8 cellular contexts compared by ENCODE assay signal in the genomic region with DNA sequence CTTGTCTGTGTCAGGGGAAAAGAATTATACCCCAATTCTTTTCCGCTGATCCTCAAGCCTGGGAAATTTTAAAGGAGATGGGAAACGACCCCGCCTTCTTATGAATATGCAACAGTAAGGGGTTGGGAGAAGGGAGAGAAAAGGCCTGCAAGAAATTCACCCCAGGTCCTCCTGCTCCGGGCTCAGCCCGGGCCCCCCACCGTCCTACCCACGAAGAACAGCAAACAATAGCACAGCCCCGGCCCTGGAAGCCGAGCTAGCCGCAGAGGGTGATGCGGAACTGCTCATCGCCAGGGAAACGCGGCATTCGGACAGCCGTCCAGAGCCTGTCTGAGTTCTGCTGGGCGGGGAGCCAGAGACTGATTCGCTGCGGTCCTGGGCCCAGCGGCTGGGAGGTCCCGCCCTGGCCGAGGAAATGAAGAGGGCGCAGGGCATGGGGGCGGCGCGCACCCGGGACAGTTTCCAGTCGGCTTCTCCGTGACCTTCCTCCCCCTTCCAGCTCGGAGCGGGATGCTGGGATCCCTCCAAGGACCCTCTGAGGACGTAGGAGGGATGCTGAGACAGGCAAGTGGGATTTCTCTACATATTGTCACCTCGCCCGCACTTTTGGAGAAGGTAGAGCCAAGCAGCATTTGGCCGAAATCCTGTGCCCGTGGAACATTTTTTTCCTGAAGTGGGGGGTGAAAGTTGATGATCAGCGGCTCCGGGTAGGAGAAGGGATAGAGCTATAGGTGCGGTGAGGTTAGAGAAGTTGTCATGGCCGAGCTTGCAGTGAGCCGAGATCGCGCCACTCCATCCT.
A peak's percentile ranks its signal among the peaks of the same experiment; 100 is the strongest.
DNase-seq lines count a peak whose midpoint lies in the region; ATAC-seq, FAIRE-seq and TF ChIP-seq lines count a peak whose summit lies in the region.

No MANE protein-coding gene starts in this region.

- ATAC-seq in GM18907 (IDR thresholded peaks at IDR 0.05; ENCODE audit: unreplicated experiment), result peak; percentile 69
- peak; percentile 58 for ATAC-seq in HG03139 (IDR thresholded peaks at IDR 0.05; ENCODE audit: unreplicated experiment)
- peak; percentile 95 for ATAC-seq in GM12878
- ATAC-seq in right cardiac atrium, result peak; percentile 96 to 98

- no peak for TF ChIP-seq CTCF in GM12878 (IDR thresholded peaks at IDR 0.05 in 2 of 3, conservative IDR thresholded peaks at IDR 0.05 in 1 of 3; ENCODE audit: control insufficient read depth in 2 of 3, extremely low read depth in 1 of 3, insufficient read depth in 1 of 3, low read depth in 3 of 3, low read length in 3 of 3)

- DNase-seq in RPMI7951 (ENCODE audit: low read depth), result peak; percentile 80
- DNase-seq in GM12878 (ENCODE audit: low read depth, low spot score), result no peak
- peak; percentile 91 to 95 (median 93) for DNase-seq in right cardiac atrium
- peak; percentile 67 to 95 (median 78) for DNase-seq in posterior cingulate gyrus
- DNase-seq in NCI-H2029 (lab: John Stamatoyannopoulos, UW), result no peak

- H3K4me2 ChIP-seq in BLaER1 (peak overlapping the region; percentile 99), GM12878 (ENCODE audit: control insufficient read depth, insufficient read depth) (peak overlapping the region; percentile 95)

- SMC1A ChIA-PET in GM12878 (lab: Charles Lee; ENCODE audit: uncharacterized antibody, unreplicated experiment), result interaction anchor here (1.6 kb wide), 2 partner anchors 13 to 20 kb away, joined by 3 to 5 read pairs; no protein-coding TSS in a partner anchor

- 5% methylated on average over 42 of the region's 43 CpGs for WGBS in GM12878 (ENCODE audit: insufficient coverage, insufficient replicate concordance, low lambda C conversion rate, missing lambda C conversion rate)
- WGBS in right cardiac atrium, result under 1% methylated on average over 43 of the region's 43 CpGs

- in situ Hi-C loops in GM12878 (cut with MboI), result no loop called here

- H3K27me3 ChIP-seq in BLaER1 (peaks cover 15% of the 10 kb centered on the region), GM12878 (replicated peaks in 1 of 2; ENCODE audit: control insufficient read depth in 2 of 2, insufficient read depth in 2 of 2, low read length in 1 of 2) (no peaks in the 10 kb centered on the region), right cardiac atrium (ENCODE audit: control insufficient read depth, insufficient read depth) (no peaks in the 10 kb centered on the region)

- H3K4me1 ChIP-seq in BLaER1, result peaks cover 15% of the 10 kb centered on the region
- peaks cover 4% of the 10 kb centered on the region for H3K4me1 ChIP-seq in GM12878 (ENCODE audit: control insufficient read depth, insufficient read depth, low read length)
- no peaks in the 10 kb centered on the region for H3K4me1 ChIP-seq in right cardiac atrium (ENCODE audit: control insufficient read depth, insufficient read depth, low read length)

- 0 out of 2 replicates have a peak overlapping the region, but pooled peaks have one; percentile 48 for H3K9ac ChIP-seq in BLaER1
- H3K9ac ChIP-seq in GM12878 (ENCODE audit: control insufficient read depth, insufficient read depth, low read length), result peak overlapping the region; percentile 21; the same call in 1 of the 2 replicates

- peak overlapping the region; percentile 22 for H2AFZ ChIP-seq in GM12878 (ENCODE audit: control insufficient read depth, low read depth, low read length)

- H3K4me3 ChIP-seq in BLaER1, result peak overlapping the region; percentile 65
- peak overlapping the region; percentile 64 for H3K4me3 ChIP-seq in GM12878
- peak overlapping the region; percentile 66 for H3K4me3 ChIP-seq in right cardiac atrium (ENCODE audit: low read length)

- no peaks in the 10 kb centered on the region for H3K79me2 ChIP-seq in GM12878 (ENCODE audit: control insufficient read depth, insufficient read depth, low read length)

- BruUV-seq in GM12878 (replicated peaks; lab: Mats Ljungman, UMichigan), result TSS peak; percentile 68

- no peak for TF ChIP-seq POLR2A in GM12878 (IDR thresholded peaks at IDR 0.05; ENCODE audit: low read depth, low read length)

- TF ChIP-seq EP300 in GM12878 (IDR thresholded peaks at IDR 0.05; ENCODE audit: borderline replicate concordance in 1 of 2, control insufficient read depth in 1 of 2, low read depth in 2 of 2, low read length in 2 of 2), result no peak

- H3K9me3 ChIP-seq in BLaER1 (no peaks in the 10 kb centered on the region), GM12878 (replicated peaks; ENCODE audit: control insufficient read depth, insufficient read depth, low read length) (no peaks in the 10 kb centered on the region), right cardiac atrium (ENCODE audit: control insufficient read depth, low read length) (no peaks in the 10 kb centered on the region)

- FAIRE-seq in GM12878 (lab: Jason Lieb, UNC), result no peak

- no peak overlapping the region for H3K27ac ChIP-seq in BLaER1
- no peak overlapping the region for H3K27ac ChIP-seq in GM12878 (ENCODE audit: control insufficient read depth, insufficient read depth)
- H3K27ac ChIP-seq in right cardiac atrium (ENCODE audit: low read length), result peak overlapping the region; percentile 74

- RAD21 ChIA-PET in GM12878 (lab: Charles Lee; ENCODE audit: unreplicated experiment), result interaction anchor here (0.7 to 3.0 kb wide), 4 partner anchors 13 to 99 kb away, joined by 3 to 7 read pairs (median 4); no protein-coding TSS in a partner anchor

- no peaks in the 10 kb centered on the region for H4K20me1 ChIP-seq in BLaER1
- H4K20me1 ChIP-seq in GM12878 (ENCODE audit: control insufficient read depth, insufficient read depth), result no peaks in the 10 kb centered on the region

- POLR2A ChIA-PET in GM12878 (lab: Charles Lee), result interaction anchor here (1.0 kb wide), 1 partner anchor 15 kb away, joined by 3 read pairs; no protein-coding TSS in a partner anchor

- TF ChIP-seq RAD21 in GM12878 (IDR thresholded peaks at IDR 0.05; ENCODE audit: insufficient read depth, low read depth, low read length), result no peak

- CTCF ChIA-PET in GM12878 (lab: Yijun Ruan, JAX), result interaction anchor here (1.0 to 1.1 kb wide), 3 partner anchors 18 to 59 kb away, joined by 3 read pairs; no protein-coding TSS in a partner anchor

- H3K36me3 ChIP-seq in BLaER1, result no peaks in the 10 kb centered on the region
- H3K36me3 ChIP-seq in GM12878 (ENCODE audit: control insufficient read depth in 2 of 2, insufficient read depth in 2 of 2, low read length in 1 of 2), result no peaks in the 10 kb centered on the region

- intact Hi-C loops in GM12878 (cut with micrococcal nuclease; ENCODE audit: unreplicated experiment), result no loop called here
- intact Hi-C loops in right cardiac atrium (cut with DNase I), result no loop called here
- intact Hi-C loops in posterior cingulate gyrus (cut with DNase I), result no loop called here

TF ChIP-seq in GM12878, 131 proteins besides CTCF, POLR2A, EP300 and RAD21 (continues in another document):
- TF ChIP-seq, protein P1, sequence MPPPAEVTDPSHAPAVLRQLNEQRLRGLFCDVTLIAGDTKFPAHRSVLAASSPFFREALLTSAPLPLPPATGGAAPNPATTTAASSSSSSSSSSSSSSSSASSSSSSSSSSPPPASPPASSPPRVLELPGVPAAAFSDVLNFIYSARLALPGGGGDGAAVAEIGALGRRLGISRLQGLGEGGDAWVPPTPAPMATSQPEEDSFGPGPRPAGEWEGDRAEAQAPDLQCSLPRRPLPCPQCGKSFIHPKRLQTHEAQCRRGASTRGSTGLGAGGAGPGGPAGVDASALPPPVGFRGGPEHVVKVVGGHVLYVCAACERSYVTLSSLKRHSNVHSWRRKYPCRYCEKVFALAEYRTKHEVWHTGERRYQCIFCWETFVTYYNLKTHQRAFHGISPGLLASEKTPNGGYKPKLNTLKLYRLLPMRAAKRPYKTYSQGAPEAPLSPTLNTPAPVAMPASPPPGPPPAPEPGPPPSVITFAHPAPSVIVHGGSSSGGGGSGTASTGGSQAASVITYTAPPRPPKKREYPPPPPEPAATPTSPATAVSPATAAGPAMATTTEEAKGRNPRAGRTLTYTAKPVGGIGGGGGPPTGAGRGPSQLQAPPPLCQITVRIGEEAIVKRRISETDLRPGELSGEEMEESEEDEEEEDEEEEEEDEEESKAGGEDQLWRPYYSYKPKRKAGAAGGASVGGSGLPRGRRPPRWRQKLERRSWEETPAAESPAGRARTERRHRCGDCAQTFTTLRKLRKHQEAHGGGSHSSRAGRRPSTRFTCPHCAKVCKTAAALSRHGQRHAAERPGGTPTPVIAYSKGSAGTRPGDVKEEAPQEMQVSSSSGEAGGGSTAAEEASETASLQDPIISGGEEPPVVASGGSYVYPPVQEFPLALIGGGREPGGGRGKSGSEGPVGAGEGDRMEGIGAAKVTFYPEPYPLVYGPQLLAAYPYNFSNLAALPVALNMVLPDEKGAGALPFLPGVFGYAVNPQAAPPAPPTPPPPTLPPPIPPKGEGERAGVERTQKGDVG (CRISPR knock-in tag; IDR thresholded peaks at IDR 0.05), result no peak
- TF ChIP-seq, protein P2, sequence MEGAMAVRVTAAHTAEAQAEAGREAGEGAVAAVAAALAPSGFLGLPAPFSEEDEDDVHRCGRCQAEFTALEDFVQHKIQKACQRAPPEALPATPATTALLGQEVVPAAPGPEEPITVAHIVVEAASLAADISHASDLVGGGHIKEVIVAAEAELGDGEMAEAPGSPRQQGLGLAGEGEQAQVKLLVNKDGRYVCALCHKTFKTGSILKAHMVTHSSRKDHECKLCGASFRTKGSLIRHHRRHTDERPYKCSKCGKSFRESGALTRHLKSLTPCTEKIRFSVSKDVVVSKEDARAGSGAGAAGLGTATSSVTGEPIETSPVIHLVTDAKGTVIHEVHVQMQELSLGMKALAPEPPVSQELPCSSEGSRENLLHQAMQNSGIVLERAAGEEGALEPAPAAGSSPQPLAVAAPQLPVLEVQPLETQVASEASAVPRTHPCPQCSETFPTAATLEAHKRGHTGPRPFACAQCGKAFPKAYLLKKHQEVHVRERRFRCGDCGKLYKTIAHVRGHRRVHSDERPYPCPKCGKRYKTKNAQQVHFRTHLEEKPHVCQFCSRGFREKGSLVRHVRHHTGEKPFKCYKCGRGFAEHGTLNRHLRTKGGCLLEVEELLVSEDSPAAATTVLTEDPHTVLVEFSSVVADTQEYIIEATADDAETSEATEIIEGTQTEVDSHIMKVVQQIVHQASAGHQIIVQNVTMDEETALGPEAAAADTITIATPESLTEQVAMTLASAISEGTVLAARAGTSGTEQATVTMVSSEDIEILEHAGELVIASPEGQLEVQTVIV (IDR thresholded peaks at IDR 0.05; ENCODE audit: borderline replicate concordance, partially characterized antibody), result no peak
- TF ChIP-seq NR2F1 (conservative IDR thresholded peaks at IDR 0.05) (peak; percentile 21; the same call in 1 of the 2 replicates), SPI1 (IDR thresholded peaks at IDR 0.05; ENCODE audit: borderline replicate concordance, insufficient read depth, low read depth, low read length) (peak; percentile 50; the same call in 1 of the 2 replicates)

Comparison
In these comparisons a context has a peak if more than half of its experiments do, and no peak if none do; other contexts are left out.
1. DNase-seq: peak in RPMI7951 (single experiment), right cardiac atrium (3 of 3) and posterior cingulate gyrus (10 of 10); none in GM12878 (single experiment) and NCI-H2029 (single experiment).
2. Peak in every context shown above with its lines, with median percentiles within 50 percentile points of each other: H3K4me3 ChIP-seq and ATAC-seq.